15 cellular contexts compared by ENCODE assay signal in the genomic region with DNA sequence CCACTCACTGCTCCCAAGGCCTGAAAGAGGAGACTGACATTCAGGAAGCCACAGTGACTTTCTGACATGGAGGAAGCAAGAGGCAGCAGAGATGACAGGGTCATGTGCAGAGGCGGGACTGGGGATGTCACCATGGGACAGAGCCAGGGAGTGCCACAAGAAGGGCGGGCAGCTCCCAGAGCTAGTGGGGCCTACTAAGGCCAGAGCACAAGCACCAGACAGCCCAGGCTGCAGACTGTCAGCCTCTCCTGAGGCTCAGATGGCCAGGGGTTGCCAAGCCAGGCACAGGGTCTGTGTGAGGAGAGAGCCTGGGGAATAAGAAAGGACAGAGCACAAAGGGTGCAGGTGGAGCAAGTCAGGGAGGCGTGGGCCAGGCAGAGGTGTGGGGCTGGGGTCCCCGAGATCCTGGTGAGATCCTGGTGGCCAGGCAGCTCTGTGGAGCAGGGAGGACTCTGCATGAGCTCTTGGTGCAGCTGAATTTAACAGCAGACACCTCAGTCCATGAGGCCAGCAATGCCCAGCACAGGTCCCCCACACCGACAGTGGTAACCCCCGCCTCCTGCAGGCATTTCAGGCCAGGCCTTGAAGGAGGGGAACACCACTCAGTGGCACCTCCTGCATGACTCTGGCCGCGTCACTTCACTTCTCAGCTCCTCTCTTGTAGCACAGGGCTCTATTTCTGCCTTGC. TPM values are rescaled to one million over a fixed set of nuclear protein-coding genes. Genes with fewer than 3 reads are reported as not detected.
DNase-seq lines count a peak whose midpoint lies in the region; ATAC-seq and TF ChIP-seq lines count a peak whose summit lies in the region.
"Had no signal": no experiment of that assay in that cellular context is flagged by ENCODE, and none has a peak within 500 bp of the region (broad histone marks: within the 10 kb centered on the region; RNA-seq: fewer than 3 reads in every experiment).

No MANE protein-coding gene starts in this region.

- H3K27me3 Mint-ChIP-seq in activated T-cell treated with anti-CD3 and anti-CD28 coated beads, Interleukin-2, amount 50 U/mL, for 24 hours: no peaks in the 10 kb centered on the region
- H3K27me3 Mint-ChIP-seq in endodermal cell (ENCODE audit: insufficient read depth): no peaks in the 10 kb centered on the region

- H3K4me1 ChIP-seq in endodermal cell (ENCODE audit: control insufficient read depth, insufficient read depth, low read length): no peaks in the 10 kb centered on the region
- peaks cover 0 to 6% (median 0%) of the 10 kb centered on the region in 4 donors for H3K4me1 ChIP-seq in sigmoid colon
- H3K4me1 ChIP-seq: transverse colon had no signal

- TF ChIP-seq CTCF in RWPE1 (conservative IDR thresholded peaks at IDR 0.05; ENCODE audit: low read depth) (no peak), endodermal cell (conservative IDR thresholded peaks at IDR 0.05) (no peak), sigmoid colon (IDR thresholded peaks at IDR 0.05) (no peak)

- TF ChIP-seq EP300 in sigmoid colon (IDR thresholded peaks at IDR 0.05): no peak

- peaks cover 84% of the 10 kb centered on the region for H3K36me3 Mint-ChIP-seq in activated T-cell treated with anti-CD3 and anti-CD28 coated beads, Interleukin-2, amount 50 U/mL, for 24 hours (ENCODE audit: low read depth)
- peaks cover 48% of the 10 kb centered on the region for H3K36me3 Mint-ChIP-seq in endodermal cell (ENCODE audit: low read depth)

- no peak for DNase-seq in activated T-cell treated with anti-CD3 and anti-CD28 coated beads, Interleukin-2, amount 50 U/mL, for 24 hours
- DNase-seq in activated T-cell treated with anti-CD3 and anti-CD28 coated beads for 4 hours: no peak
- no peak for DNase-seq in RWPE1 (ENCODE audit: low spot score)
- no peak for DNase-seq in endodermal cell
- DNase-seq in sigmoid colon: peak; percentile 60
- DNase-seq in dedifferentiated amniotic fluid mesenchymal stem cell (ENCODE audit: extremely low spot score): no peak
- no peak for DNase-seq in stimulated activated CD4-positive, alpha-beta T cell treated with anti-CD3 and anti-CD28 coated beads, Interleukin-2, amount 100 ng/mL, for 48 hours
- DNase-seq: activated effector memory CD4-positive, alpha-beta T cell treated with anti-CD3 and anti-CD28 coated beads, Interleukin-2, amount 50 U/mL, for 16 hours; DMS153; MG63; transverse colon had no signal

- peak overlapping the region; percentile 73 for H3K27ac Mint-ChIP-seq in activated T-cell treated with anti-CD3 and anti-CD28 coated beads, Interleukin-2, amount 50 U/mL, for 24 hours
- peak overlapping the region; percentile 2 for H3K27ac Mint-ChIP-seq in endodermal cell

- H3K9me3 Mint-ChIP-seq in activated T-cell treated with anti-CD3 and anti-CD28 coated beads, Interleukin-2, amount 50 U/mL, for 24 hours: no peaks in the 10 kb centered on the region
- H3K9me3 Mint-ChIP-seq in endodermal cell: no peaks in the 10 kb centered on the region

- H3K27ac ChIP-seq in RWPE1 (peak overlapping the region; percentile 36), endodermal cell (ENCODE audit: low read depth, low read length) (no peak overlapping the region), sigmoid colon (no peak overlapping the region)
- H3K27ac ChIP-seq: cardiac muscle cell, epithelial cell of prostate, SK-N-MC, transverse colon had no signal

- H3K9me3 ChIP-seq in endodermal cell (ENCODE audit: control insufficient read depth, low read length) (no peaks in the 10 kb centered on the region), sigmoid colon (no peaks in the 10 kb centered on the region)
- H3K9me3 ChIP-seq: MG63, transverse colon had no signal

- CTCF ChIA-PET in RWPE1 (lab: Yijun Ruan, JAX): no interaction called here

- H3K4me3 Mint-ChIP-seq in activated T-cell treated with anti-CD3 and anti-CD28 coated beads, Interleukin-2, amount 50 U/mL, for 24 hours: no peak overlapping the region
- no peak overlapping the region for H3K4me3 Mint-ChIP-seq in endodermal cell

- POLR2A ChIA-PET in RWPE1 (lab: Yijun Ruan, JAX; ENCODE audit: low non-redundant PET): no interaction called here

- H3K4me3 ChIP-seq in endodermal cell (ENCODE audit: low read length) (no peak overlapping the region), sigmoid colon (no peak overlapping the region)
- H3K4me3 ChIP-seq: cardiac muscle cell, MG63, SK-N-MC, transverse colon had no signal

- H3K36me3 ChIP-seq in endodermal cell (ENCODE audit: control insufficient read depth, insufficient read depth, low read length) (peaks cover 38% of the 10 kb centered on the region), sigmoid colon (peaks cover 36 to 96% (median 53%) of the 10 kb centered on the region in 4 donors)

- peaks cover 1% of the 10 kb centered on the region for H3K4me1 Mint-ChIP-seq in activated T-cell treated with anti-CD3 and anti-CD28 coated beads, Interleukin-2, amount 50 U/mL, for 24 hours (ENCODE audit: low read depth)
- peaks cover 7% of the 10 kb centered on the region for H3K4me1 Mint-ChIP-seq in endodermal cell

- TF ChIP-seq POLR2A in sigmoid colon (IDR thresholded peaks at IDR 0.05): no peak

- no peak overlapping the region for H3K9ac ChIP-seq in endodermal cell (ENCODE audit: extremely low read depth, low read length, poor library complexity, severe bottlenecking)

- H3K27me3 ChIP-seq in endodermal cell (ENCODE audit: control insufficient read depth, insufficient read depth, low read length, poor library complexity, severe bottlenecking): no peaks in the 10 kb centered on the region
- no peaks in the 10 kb centered on the region for H3K27me3 ChIP-seq in sigmoid colon
- H3K27me3 ChIP-seq: cardiac muscle cell, MG63, transverse colon had no signal

- 88 to 95% methylated on average over 4 to 8 of the region's 8 CpGs for WGBS in endodermal cell (ENCODE audit: insufficient coverage in 1 of 2, insufficient read length in 1 of 2), 2 experiments
- 95 to 96% methylated on average over 8 of the region's 8 CpGs for WGBS in sigmoid colon, 2 donors

- no peak for ATAC-seq in HG03457 (IDR thresholded peaks at IDR 0.05; ENCODE audit: unreplicated experiment)

- intact Hi-C loops in sigmoid colon (cut with DNase I): no loop called here

RNA-seq across cellular contexts. Expression of a gene that starts 52.3 kb away (rescaled TPM):
- total RNA-seq in endodermal cell: 10 to 100 TPM; 83.7 to 90.4 TPM
- polyA plus RNA-seq in endodermal cell (2013, experiment 1 of 2): 80.2 TPM
- polyA plus RNA-seq in endodermal cell (2013, experiment 2 of 2): 69.6 TPM
- total RNA-seq in sigmoid colon: 10 to 100 TPM; 27.0 to 51.2 (median 32.9) TPM
- polyA plus RNA-seq in sigmoid colon: 100 to 1,000 TPM; 102 to 119 (median 113) TPM
